1 cellular context compared by ENCODE assay signal in the genomic region with DNA sequence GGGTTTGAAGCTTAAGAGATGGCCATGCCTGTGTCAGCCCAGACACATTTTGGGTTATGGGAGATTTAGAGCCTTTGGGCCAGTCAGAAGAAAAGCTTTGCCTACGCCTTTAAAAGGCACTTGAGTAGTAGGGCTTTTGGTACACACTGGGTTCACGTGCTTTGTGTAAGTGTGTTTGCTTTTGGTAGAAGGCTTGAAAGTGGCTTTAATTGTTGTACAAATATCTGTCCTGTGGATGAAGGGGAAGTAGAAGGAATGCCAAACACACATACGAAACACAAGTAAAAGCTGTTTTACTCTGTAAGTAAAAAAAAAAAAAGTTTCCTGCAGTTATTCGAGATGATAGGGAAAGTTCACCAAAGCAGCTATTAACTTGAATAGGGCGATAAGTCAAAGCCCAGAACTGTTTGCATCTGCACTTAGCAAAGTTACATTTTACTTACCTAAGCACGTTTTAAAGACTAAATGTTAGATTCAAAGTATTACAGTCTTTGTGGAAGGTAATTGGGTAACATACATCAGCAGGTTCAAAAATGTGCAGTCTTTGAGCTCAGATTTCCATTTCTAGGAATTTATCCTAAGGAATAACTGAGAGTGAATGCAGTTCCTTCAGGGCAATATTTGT.
TF ChIP-seq lines count a peak whose summit lies in the region.

No MANE protein-coding gene starts in this region.

TF ChIP-seq in HepG2, 621 proteins besides CTCF, POLR2A, EP300 and RAD21 (continues in another document):
- TF ChIP-seq CEBPG (CRISPR knock-in tag; IDR thresholded peaks at IDR 0.05): 0 out of 2 replicates have a peak, but pooled peaks have one; percentile 40
- TF ChIP-seq, protein P1, sequence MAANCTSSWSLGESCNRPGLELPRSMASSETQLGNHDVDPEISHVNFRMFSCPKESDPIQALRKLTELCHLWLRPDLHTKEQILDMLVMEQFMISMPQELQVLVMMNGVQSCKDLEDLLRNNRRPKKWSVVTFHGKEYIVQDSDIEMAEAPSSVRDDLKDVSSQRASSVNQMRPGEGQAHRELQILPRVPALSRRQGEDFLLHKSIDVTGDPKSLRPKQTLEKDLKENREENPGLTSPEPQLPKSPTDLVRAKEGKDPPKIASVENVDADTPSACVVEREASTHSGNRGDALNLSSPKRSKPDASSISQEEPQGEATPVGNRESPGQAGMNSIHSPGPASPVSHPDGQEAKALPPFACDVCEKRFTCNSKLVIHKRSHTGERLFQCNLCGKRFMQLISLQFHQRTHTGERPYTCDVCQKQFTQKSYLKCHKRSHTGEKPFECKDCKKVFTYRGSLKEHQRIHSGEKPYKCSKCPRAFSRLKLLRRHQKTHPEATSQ (CRISPR knock-in tag; IDR thresholded peaks at IDR 0.05; ENCODE audit: borderline replicate concordance): no peak
- no peak for TF ChIP-seq ZMAT5 (CRISPR knock-in tag; IDR thresholded peaks at IDR 0.05; ENCODE audit: borderline replicate concordance, low read depth)
- peak; percentile 55; the same call in 1 of the 2 replicates for TF ChIP-seq NR2F2 (IDR thresholded peaks at IDR 0.05; ENCODE audit: borderline replicate concordance, low read depth)
- no peak for TF ChIP-seq SMARCE1 (IDR thresholded peaks at IDR 0.05; ENCODE audit: borderline replicate concordance)
- TF ChIP-seq ZNF776 (CRISPR knock-in tag; IDR thresholded peaks at IDR 0.05): no peak
- no peak for TF ChIP-seq ATF7-NPFF (CRISPR knock-in tag; IDR thresholded peaks at IDR 0.05; ENCODE audit: low read depth)
- no peak for TF ChIP-seq HNRNPLL (IDR thresholded peaks at IDR 0.05; ENCODE audit: low read depth, low read length, poor library complexity, severe bottlenecking)
- no peak for TF ChIP-seq RFX5 (IDR thresholded peaks at IDR 0.05; ENCODE audit: low read depth, low read length)
- no peak for TF ChIP-seq TEAD2 (CRISPR knock-in tag; IDR thresholded peaks at IDR 0.05)
- peak; percentile 97 for TF ChIP-seq NKX3-1 (CRISPR knock-in tag; IDR thresholded peaks at IDR 0.05)
- TF ChIP-seq, protein P2, sequence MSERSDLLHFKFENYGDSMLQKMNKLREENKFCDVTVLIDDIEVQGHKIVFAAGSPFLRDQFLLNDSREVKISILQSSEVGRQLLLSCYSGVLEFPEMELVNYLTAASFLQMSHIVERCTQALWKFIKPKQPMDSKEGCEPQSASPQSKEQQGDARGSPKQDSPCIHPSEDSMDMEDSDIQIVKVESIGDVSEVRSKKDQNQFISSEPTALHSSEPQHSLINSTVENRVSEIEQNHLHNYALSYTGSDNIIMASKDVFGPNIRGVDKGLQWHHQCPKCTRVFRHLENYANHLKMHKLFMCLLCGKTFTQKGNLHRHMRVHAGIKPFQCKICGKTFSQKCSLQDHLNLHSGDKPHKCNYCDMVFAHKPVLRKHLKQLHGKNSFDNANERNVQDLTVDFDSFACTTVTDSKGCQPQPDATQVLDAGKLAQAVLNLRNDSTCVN (CRISPR knock-in tag; IDR thresholded peaks at IDR 0.05; ENCODE audit: borderline replicate concordance): no peak
- no peak for TF ChIP-seq ZNF841 (CRISPR knock-in tag; IDR thresholded peaks at IDR 0.05; ENCODE audit: borderline replicate concordance)
- TF ChIP-seq, protein P3, sequence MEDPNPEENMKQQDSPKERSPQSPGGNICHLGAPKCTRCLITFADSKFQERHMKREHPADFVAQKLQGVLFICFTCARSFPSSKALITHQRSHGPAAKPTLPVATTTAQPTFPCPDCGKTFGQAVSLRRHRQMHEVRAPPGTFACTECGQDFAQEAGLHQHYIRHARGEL (CRISPR knock-in tag; IDR thresholded peaks at IDR 0.05): no peak
- TF ChIP-seq ARNT2 (CRISPR knock-in tag; IDR thresholded peaks at IDR 0.05; ENCODE audit: low read depth): 0 out of 2 replicates have a peak, but pooled peaks have one; percentile 31
- no peak for TF ChIP-seq HNRNPUL1 (IDR thresholded peaks at IDR 0.05; ENCODE audit: low read depth, low read length)
- TF ChIP-seq ZNF570 (CRISPR knock-in tag; IDR thresholded peaks at IDR 0.05; ENCODE audit: borderline replicate concordance): no peak
- TF ChIP-seq ZNF407 (CRISPR knock-in tag; IDR thresholded peaks at IDR 0.05; ENCODE audit: not compliant biosample characterization): no peak
- TF ChIP-seq ZNF768 (CRISPR knock-in tag; IDR thresholded peaks at IDR 0.05): no peak
- TF ChIP-seq, protein P4, sequence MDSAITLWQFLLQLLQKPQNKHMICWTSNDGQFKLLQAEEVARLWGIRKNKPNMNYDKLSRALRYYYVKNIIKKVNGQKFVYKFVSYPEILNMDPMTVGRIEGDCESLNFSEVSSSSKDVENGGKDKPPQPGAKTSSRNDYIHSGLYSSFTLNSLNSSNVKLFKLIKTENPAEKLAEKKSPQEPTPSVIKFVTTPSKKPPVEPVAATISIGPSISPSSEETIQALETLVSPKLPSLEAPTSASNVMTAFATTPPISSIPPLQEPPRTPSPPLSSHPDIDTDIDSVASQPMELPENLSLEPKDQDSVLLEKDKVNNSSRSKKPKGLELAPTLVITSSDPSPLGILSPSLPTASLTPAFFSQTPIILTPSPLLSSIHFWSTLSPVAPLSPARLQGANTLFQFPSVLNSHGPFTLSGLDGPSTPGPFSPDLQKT (CRISPR knock-in tag; IDR thresholded peaks at IDR 0.05; ENCODE audit: borderline replicate concordance): no peak
- TF ChIP-seq SAP130 (CRISPR knock-in tag; IDR thresholded peaks at IDR 0.05; ENCODE audit: low read depth): peak; percentile 77
- TF ChIP-seq KLF11 (CRISPR knock-in tag; IDR thresholded peaks at IDR 0.05): 0 out of 2 replicates have a peak, but pooled peaks have one; percentile 15
- no peak for TF ChIP-seq KDM3A (CRISPR knock-in tag; IDR thresholded peaks at IDR 0.05; ENCODE audit: low read depth)
- TF ChIP-seq ZNF839 (CRISPR knock-in tag; IDR thresholded peaks at IDR 0.05; ENCODE audit: borderline replicate concordance): no peak
- TF ChIP-seq, protein P5, sequence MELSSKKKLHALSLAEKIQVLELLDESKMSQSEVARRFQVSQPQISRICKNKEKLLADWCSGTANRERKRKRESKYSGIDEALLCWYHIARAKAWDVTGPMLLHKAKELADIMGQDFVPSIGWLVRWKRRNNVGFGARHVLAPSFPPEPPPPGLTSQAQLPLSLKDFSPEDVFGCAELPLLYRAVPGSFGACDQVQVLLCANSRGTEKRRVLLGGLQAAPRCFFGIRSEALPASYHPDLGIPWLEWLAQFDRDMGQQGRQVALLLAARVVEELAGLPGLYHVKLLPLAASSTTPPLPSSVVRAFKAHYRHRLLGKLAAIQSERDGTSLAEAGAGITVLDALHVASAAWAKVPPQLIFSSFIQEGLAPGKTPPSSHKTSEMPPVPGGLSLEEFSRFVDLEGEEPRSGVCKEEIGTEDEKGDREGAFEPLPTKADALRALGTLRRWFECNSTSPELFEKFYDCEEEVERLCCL (CRISPR knock-in tag; IDR thresholded peaks at IDR 0.05; ENCODE audit: borderline replicate concordance): no peak
- peak; percentile 79 for TF ChIP-seq ZNF639 (CRISPR knock-in tag; conservative IDR thresholded peaks at IDR 0.05)
- no peak for TF ChIP-seq ZNF484 (CRISPR knock-in tag; IDR thresholded peaks at IDR 0.05; ENCODE audit: borderline replicate concordance, low read depth)
- peak; percentile 74 for TF ChIP-seq HNF4A (CRISPR knock-in tag; IDR thresholded peaks at IDR 0.05)
- TF ChIP-seq ZNF644 (CRISPR knock-in tag; IDR thresholded peaks at IDR 0.05; ENCODE audit: low read depth): peak; percentile 65; the same call in 1 of the 2 replicates
- TF ChIP-seq JARID2 (CRISPR knock-in tag; IDR thresholded peaks at IDR 0.05; ENCODE audit: insufficient replicate concordance): no peak
- TF ChIP-seq FOXA3 (CRISPR knock-in tag; IDR thresholded peaks at IDR 0.05): peak; percentile 96
- TF ChIP-seq ZBTB7A (CRISPR knock-in tag; IDR thresholded peaks at IDR 0.05): no peak
- TF ChIP-seq, protein P6, sequence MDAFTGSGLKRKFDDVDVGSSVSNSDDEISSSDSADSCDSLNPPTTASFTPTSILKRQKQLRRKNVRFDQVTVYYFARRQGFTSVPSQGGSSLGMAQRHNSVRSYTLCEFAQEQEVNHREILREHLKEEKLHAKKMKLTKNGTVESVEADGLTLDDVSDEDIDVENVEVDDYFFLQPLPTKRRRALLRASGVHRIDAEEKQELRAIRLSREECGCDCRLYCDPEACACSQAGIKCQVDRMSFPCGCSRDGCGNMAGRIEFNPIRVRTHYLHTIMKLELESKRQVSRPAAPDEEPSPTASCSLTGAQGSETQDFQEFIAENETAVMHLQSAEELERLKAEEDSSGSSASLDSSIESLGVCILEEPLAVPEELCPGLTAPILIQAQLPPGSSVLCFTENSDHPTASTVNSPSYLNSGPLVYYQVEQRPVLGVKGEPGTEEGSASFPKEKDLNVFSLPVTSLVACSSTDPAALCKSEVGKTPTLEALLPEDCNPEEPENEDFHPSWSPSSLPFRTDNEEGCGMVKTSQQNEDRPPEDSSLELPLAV (CRISPR knock-in tag; conservative IDR thresholded peaks at IDR 0.05; ENCODE audit: low read depth): no peak
- no peak for TF ChIP-seq ZNF652 (CRISPR knock-in tag; IDR thresholded peaks at IDR 0.05; ENCODE audit: borderline replicate concordance, low read depth)
- no peak for TF ChIP-seq FIP1L1 (IDR thresholded peaks at IDR 0.05; ENCODE audit: borderline replicate concordance, insufficient read depth, low read depth, low read length)
- TF ChIP-seq SMAD3 (CRISPR knock-in tag; IDR thresholded peaks at IDR 0.05): no peak
- TF ChIP-seq NFKBIZ (CRISPR knock-in tag; IDR thresholded peaks at IDR 0.05): peak; percentile 81; the same call in 1 of the 2 replicates
- TF ChIP-seq HOXA7 (CRISPR knock-in tag; IDR thresholded peaks at IDR 0.05): no peak
- TF ChIP-seq NFYC (CRISPR knock-in tag; IDR thresholded peaks at IDR 0.05): no peak
- no peak for TF ChIP-seq PBX2 (CRISPR knock-in tag; IDR thresholded peaks at IDR 0.05)
- no peak for TF ChIP-seq ZNF549 (CRISPR knock-in tag; IDR thresholded peaks at IDR 0.05)
